ENCODE assay signal across 8 cellular contexts in genomic region chr19:45508681-45508930, GRCh38. TPM values are rescaled to one million over a fixed set of nuclear protein-coding genes. Genes with fewer than 3 reads are reported as not detected.
DNase-seq lines count a peak whose midpoint lies in the region; ATAC-seq lines count a peak whose summit lies in the region.

No MANE protein-coding gene starts in this region.

- CTCF ChIA-PET in activated CD8-positive, alpha-beta memory T cell treated with anti-CD3 and anti-CD28 coated beads, Interleukin-2, amount 10 ng/mL, durations not matched to agents 7 days and 5 days (lab: Charles Lee): interaction anchor here (0.9 to 1.7 kb wide), 9 partner anchors 9 to 137 kb away, joined by 3 to 11 read pairs (median 4); no protein-coding TSS in a partner anchor

- H3K4me3 ChIP-seq in thymus (ENCODE audit: low read length): peak overlapping the region; percentile 83

- no peak for ATAC-seq in activated CD8-positive, alpha-beta memory T cell treated with anti-CD3 and anti-CD28 coated beads, Interleukin-2, amount 10 ng/mL, durations not matched to agents 7 days and 5 days
- no peak for ATAC-seq in activated naive CD8-positive, alpha-beta T cell treated with anti-CD3 and anti-CD28 coated beads, Interleukin-2, amount 10 ng/mL, durations not matched to agents 7 days and 5 days (ENCODE audit: low read depth)
- ATAC-seq in left colon: peak; percentile 0

- WGBS in thymus: 3% methylated on average over 6 of the region's 6 CpGs

- H3K27me3 ChIP-seq in thymus (ENCODE audit: control insufficient read depth, insufficient read depth): no peaks in the 10 kb centered on the region

- intact Hi-C loops in left colon (cut with DNase I, micrococcal nuclease): no loop called here

- DNase-seq in activated CD8-positive, alpha-beta memory T cell treated with anti-CD3 and anti-CD28 coated beads, Interleukin-2, amount 10 ng/mL, durations not matched to agents 7 days and 5 days: no peak
- no peak for DNase-seq in activated CD8-positive, alpha-beta memory T cell treated with anti-CD3 and anti-CD28 coated beads, Interleukin-2, amount 50 U/mL, for 48 hours
- no peak for DNase-seq in activated naive CD8-positive, alpha-beta T cell treated with anti-CD3 and anti-CD28 coated beads, Interleukin-2, amount 10 ng/mL, durations not matched to agents 7 days and 5 days
- no peak for DNase-seq in left colon
- DNase-seq in stimulated activated CD4-positive, alpha-beta T cell treated with anti-CD3 and anti-CD28 coated beads, Interleukin-4, amount 100 ng/mL, for 4 hours: no peak
- no peak for DNase-seq in stimulated activated CD8-positive, alpha-beta memory T cell treated with anti-CD3 and anti-CD28 coated beads, Interleukin-4, amount 100 ng/mL, for 48 hours
- DNase-seq in NCI-H510A (lab: John Stamatoyannopoulos, UW): no peak

- peaks cover 4% of the 10 kb centered on the region for H3K36me3 ChIP-seq in thymus (ENCODE audit: control insufficient read depth, insufficient read depth)

- H3K27ac Mint-ChIP-seq in activated CD8-positive, alpha-beta memory T cell treated with anti-CD3 and anti-CD28 coated beads, Interleukin-2, amount 10 ng/mL, durations not matched to agents 7 days and 5 days: peak overlapping the region; percentile 94
- peak overlapping the region; percentile 95 for H3K27ac Mint-ChIP-seq in activated naive CD8-positive, alpha-beta T cell treated with anti-CD3 and anti-CD28 coated beads, Interleukin-2, amount 10 ng/mL, durations not matched to agents 7 days and 5 days

- POLR2A ChIA-PET in activated naive CD8-positive, alpha-beta T cell treated with anti-CD3 and anti-CD28 coated beads, Interleukin-2, amount 10 ng/mL, durations not matched to agents 7 days and 5 days (lab: Charles Lee): interaction anchor here (0.9 to 1.9 kb wide), 6 partner anchors 10 to 183 kb away, joined by 3 to 16 read pairs (median 6); partner anchors contain the start of genes EML2, PPM1N, QPCTL and SNRPD2

- peaks cover 13% of the 10 kb centered on the region for H3K4me1 ChIP-seq in thymus (ENCODE audit: control insufficient read depth, insufficient read depth, low read length)

- H3K27me3 Mint-ChIP-seq in activated CD8-positive, alpha-beta memory T cell treated with anti-CD3 and anti-CD28 coated beads, Interleukin-2, amount 10 ng/mL, durations not matched to agents 7 days and 5 days: no peaks in the 10 kb centered on the region
- H3K27me3 Mint-ChIP-seq in activated naive CD8-positive, alpha-beta T cell treated with anti-CD3 and anti-CD28 coated beads, Interleukin-2, amount 10 ng/mL, durations not matched to agents 7 days and 5 days: no peaks in the 10 kb centered on the region

- peak overlapping the region; percentile 98 for H3K27ac ChIP-seq in thymus (ENCODE audit: low read depth)

- peak overlapping the region; percentile 99 for H3K4me3 Mint-ChIP-seq in activated CD8-positive, alpha-beta memory T cell treated with anti-CD3 and anti-CD28 coated beads, Interleukin-2, amount 10 ng/mL, durations not matched to agents 7 days and 5 days
- peak overlapping the region; percentile 98 for H3K4me3 Mint-ChIP-seq in activated naive CD8-positive, alpha-beta T cell treated with anti-CD3 and anti-CD28 coated beads, Interleukin-2, amount 10 ng/mL, durations not matched to agents 7 days and 5 days

- H3K9me3 Mint-ChIP-seq in activated CD8-positive, alpha-beta memory T cell treated with anti-CD3 and anti-CD28 coated beads, Interleukin-2, amount 10 ng/mL, durations not matched to agents 7 days and 5 days (ENCODE audit: low read depth): no peaks in the 10 kb centered on the region
- H3K9me3 Mint-ChIP-seq in activated naive CD8-positive, alpha-beta T cell treated with anti-CD3 and anti-CD28 coated beads, Interleukin-2, amount 10 ng/mL, durations not matched to agents 7 days and 5 days: no peaks in the 10 kb centered on the region

- H3K9me3 ChIP-seq in thymus (ENCODE audit: control insufficient read depth): no peaks in the 10 kb centered on the region

- peaks cover 19% of the 10 kb centered on the region for H3K36me3 Mint-ChIP-seq in activated CD8-positive, alpha-beta memory T cell treated with anti-CD3 and anti-CD28 coated beads, Interleukin-2, amount 10 ng/mL, durations not matched to agents 7 days and 5 days
- peaks cover 17% of the 10 kb centered on the region for H3K36me3 Mint-ChIP-seq in activated naive CD8-positive, alpha-beta T cell treated with anti-CD3 and anti-CD28 coated beads, Interleukin-2, amount 10 ng/mL, durations not matched to agents 7 days and 5 days

- peaks cover 53% of the 10 kb centered on the region for H3K4me1 Mint-ChIP-seq in activated CD8-positive, alpha-beta memory T cell treated with anti-CD3 and anti-CD28 coated beads, Interleukin-2, amount 10 ng/mL, durations not matched to agents 7 days and 5 days
- peaks cover 37% of the 10 kb centered on the region for H3K4me1 Mint-ChIP-seq in activated naive CD8-positive, alpha-beta T cell treated with anti-CD3 and anti-CD28 coated beads, Interleukin-2, amount 10 ng/mL, durations not matched to agents 7 days and 5 days

RNA-seq across cellular contexts. Expression of gene VASP, which starts 1.3 kb away (rescaled TPM):
- total RNA-seq in activated CD8-positive, alpha-beta memory T cell treated with anti-CD3 and anti-CD28 coated beads, Interleukin-2, amount 10 ng/mL, durations not matched to agents 7 days and 5 days: 100 to 1,000 TPM; 223 to 308 TPM
- total RNA-seq in activated naive CD8-positive, alpha-beta T cell treated with anti-CD3 and anti-CD28 coated beads, Interleukin-2, amount 10 ng/mL, durations not matched to agents 7 days and 5 days: 100 to 1,000 TPM; 166 to 180 TPM
- total RNA-seq in left colon: 100 to 1,000 TPM; 218 to 260 TPM
- polyA plus RNA-seq in thymus: 138 TPM

RNA-seq across cellular contexts. Expression of gene PPM1N, which starts 10.4 kb away (rescaled TPM):
- 1 to 10 TPM; 4.3 to 4.5 TPM for total RNA-seq in activated CD8-positive, alpha-beta memory T cell treated with anti-CD3 and anti-CD28 coated beads, Interleukin-2, amount 10 ng/mL, durations not matched to agents 7 days and 5 days
- 1 to 10 TPM; 5.8 to 6.1 TPM for total RNA-seq in activated naive CD8-positive, alpha-beta T cell treated with anti-CD3 and anti-CD28 coated beads, Interleukin-2, amount 10 ng/mL, durations not matched to agents 7 days and 5 days
- 1 to 10 TPM in 1 of 2 donors, under 1 TPM in 1; 0.37 to 1.6 TPM for total RNA-seq in left colon
- 4.0 TPM for polyA plus RNA-seq in thymus

RNA-seq across cellular contexts. Expression of gene RTN2, which starts 11.8 kb away (rescaled TPM):
- total RNA-seq in activated CD8-positive, alpha-beta memory T cell treated with anti-CD3 and anti-CD28 coated beads, Interleukin-2, amount 10 ng/mL, durations not matched to agents 7 days and 5 days: 1 to 10 TPM; 3.1 to 4.3 TPM
- 1 to 10 TPM; 3.0 to 3.3 TPM for total RNA-seq in activated naive CD8-positive, alpha-beta T cell treated with anti-CD3 and anti-CD28 coated beads, Interleukin-2, amount 10 ng/mL, durations not matched to agents 7 days and 5 days
- total RNA-seq in left colon: 1 to 10 TPM; 3.4 to 6.1 TPM
- 5.0 TPM for polyA plus RNA-seq in thymus

RNA-seq across cellular contexts. Expression of gene FOSB, which starts 40.8 kb away (rescaled TPM):
- total RNA-seq in activated CD8-positive, alpha-beta memory T cell treated with anti-CD3 and anti-CD28 coated beads, Interleukin-2, amount 10 ng/mL, durations not matched to agents 7 days and 5 days: 10 to 100 TPM in 1 of 2 experiments, 1 to 10 TPM in 1; 5.6 to 98.6 TPM
- 10 to 100 TPM; 68.7 to 69.4 TPM for total RNA-seq in activated naive CD8-positive, alpha-beta T cell treated with anti-CD3 and anti-CD28 coated beads, Interleukin-2, amount 10 ng/mL, durations not matched to agents 7 days and 5 days
- 10 to 100 TPM in 1 of 2 donors, 1 to 10 TPM in 1; 4.4 to 46.0 TPM for total RNA-seq in left colon
- 7.1 TPM for polyA plus RNA-seq in thymus
